13 cellular contexts compared by ENCODE assay signal in the genomic region with DNA sequence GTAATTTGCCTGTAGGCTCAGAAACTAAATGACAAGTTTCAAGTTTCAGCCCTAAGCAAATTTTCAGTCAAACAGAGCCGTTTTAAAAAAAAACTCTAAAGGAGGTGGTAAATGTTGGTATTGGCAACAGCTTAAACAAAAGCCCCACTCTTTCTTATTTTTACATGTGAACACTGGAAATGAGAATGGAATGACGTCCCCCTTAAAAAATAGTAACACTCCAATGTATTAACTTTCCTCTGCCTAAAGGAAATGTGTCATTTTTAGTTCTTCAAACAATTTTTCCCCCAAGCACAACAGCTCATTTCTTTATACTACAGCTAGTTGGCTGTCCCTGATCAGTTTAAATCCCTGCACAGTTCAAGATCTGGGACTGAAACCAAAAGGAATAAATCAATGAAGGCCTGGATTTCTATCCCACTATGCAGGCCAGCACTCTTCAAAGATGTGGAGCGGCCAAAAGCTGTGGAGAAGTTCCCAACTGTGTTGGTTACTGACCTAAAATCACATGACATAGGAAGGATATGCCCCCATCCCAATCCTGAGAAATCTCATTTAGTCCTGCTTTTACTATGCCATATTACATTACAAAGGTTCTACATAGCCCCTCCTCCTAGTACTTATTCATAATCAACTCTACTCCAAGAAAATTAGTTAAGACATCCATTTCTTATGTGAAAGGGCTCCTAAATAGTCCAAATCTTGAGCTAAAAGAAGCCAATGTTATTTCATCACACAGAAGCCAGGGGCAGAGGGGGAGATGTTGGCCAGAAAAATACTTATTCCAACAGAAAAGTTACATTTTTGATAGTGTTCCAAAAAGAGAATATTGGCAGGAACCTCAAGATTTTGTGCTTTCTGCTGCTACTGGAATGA.
DNase-seq lines count a peak whose midpoint lies in the region; ATAC-seq and TF ChIP-seq lines count a peak whose summit lies in the region.
"Had no signal": no experiment of that assay in that cellular context is flagged by ENCODE, and none has a peak within 500 bp of the region (broad histone marks: within the 10 kb centered on the region; RNA-seq: fewer than 3 reads in every experiment).

No MANE protein-coding gene starts in this region.

- ATAC-seq in omental fat pad (ENCODE audit: low FRiP score) (peak; percentile 76), GM21723 (IDR thresholded peaks at IDR 0.05; ENCODE audit: unreplicated experiment) (no peak)
- ATAC-seq: K562 had no signal

- peak overlapping the region; percentile 63 for H3K4me2 ChIP-seq in MM.1S (ENCODE audit: low read depth, low read length)

- no peak overlapping the region for H2AFZ ChIP-seq in MM.1S (ENCODE audit: low read length)

- H3K27me3 ChIP-seq in MM.1S (replicated peaks; ENCODE audit: insufficient read depth, low read length), result no peaks in the 10 kb centered on the region

- H3K4me1 ChIP-seq in MM.1S (ENCODE audit: low read length), result peaks cover 19% of the 10 kb centered on the region

- no peak overlapping the region for H3K4me3 ChIP-seq in MM.1S (ENCODE audit: low read length)
- H3K4me3 ChIP-seq: K562 had no signal

- DNase-seq in AG08395 (ENCODE audit: low spot score) (peak; percentile 1), MM.1S (peak; percentile 34), globus pallidus (ENCODE audit: low spot score) (peak; percentile 70), omental fat pad (ENCODE audit: low spot score) (no peak), dedifferentiated amniotic fluid mesenchymal stem cell (ENCODE audit: extremely low spot score) (no peak), NCI-H2081 (lab: John Stamatoyannopoulos, UW) (no peak), AG08396 (ENCODE audit: low spot score) (no peak)
- DNase-seq: ACHN; activated CD4-positive, alpha-beta T cell treated with anti-CD3 and anti-CD28 coated beads, Interleukin-2, amount 10 ng/mL, durations not matched to agents 7 days and 5 days; NCI-H2029; trophoblast cell had no signal

- no peak for TF ChIP-seq CTCF in MM.1S (IDR thresholded peaks at IDR 0.05; ENCODE audit: low read length)
- no peak for TF ChIP-seq CTCF in omental fat pad (IDR thresholded peaks at IDR 0.05)

- no peaks in the 10 kb centered on the region for H4K20me1 ChIP-seq in MM.1S (ENCODE audit: insufficient read depth, low read length)

- peaks cover 9% of the 10 kb centered on the region for H3F3A ChIP-seq in MM.1S (ENCODE audit: insufficient read depth, low read length)

- H3K9ac ChIP-seq in MM.1S (ENCODE audit: low read length), result peak overlapping the region; percentile 39; the same call in 1 of the 2 replicates

- peak overlapping the region; percentile 74; the same call in 1 of the 2 replicates for H3K27ac ChIP-seq in MM.1S (ENCODE audit: low read length)

- no peaks in the 10 kb centered on the region for H3K9me2 ChIP-seq in MM.1S (replicated peaks; ENCODE audit: insufficient read depth, low read length)

- no peaks in the 10 kb centered on the region for H3K9me3 ChIP-seq in MM.1S (replicated peaks; ENCODE audit: insufficient read depth, low read length)

- no peaks in the 10 kb centered on the region for H3K36me3 ChIP-seq in MM.1S (replicated peaks; ENCODE audit: insufficient read depth, low read length)

- peaks cover 84% of the 10 kb centered on the region for H3K79me2 ChIP-seq in MM.1S (ENCODE audit: low read length)

Comparison
In these comparisons a context has a peak if more than half of its experiments do, and no peak if none do; other contexts are left out.
1. DNase-seq: peak in AG08395 (single experiment), MM.1S (single experiment) and globus pallidus (single experiment); none in omental fat pad (single experiment), dedifferentiated amniotic fluid mesenchymal stem cell (single experiment), NCI-H2081 (0 of 2) and AG08396 (single experiment).